Comparison of ENCODE assay signal across 20 cellular contexts in genomic region chr2:188332619-188333018, GRCh38. TPM values are rescaled to one million over a fixed set of nuclear protein-coding genes. Genes with fewer than 3 reads are reported as not detected.
A peak's percentile ranks its signal among the peaks of the same experiment; 100 is the strongest.
DNase-seq lines count a peak whose midpoint lies in the region; ATAC-seq, FAIRE-seq and TF ChIP-seq lines count a peak whose summit lies in the region.
"Had no signal": no experiment of that assay in that cellular context is flagged by ENCODE, and none has a peak within 500 bp of the region (broad histone marks: within the 10 kb centered on the region; RNA-seq: fewer than 3 reads in every experiment).

No MANE protein-coding gene starts in this region.

- H2AK5ac ChIP-seq in H1 (ENCODE audit: low read depth, low read length), result no peak overlapping the region

- no peak overlapping the region for H2BK120ac ChIP-seq in H1 (replicated peaks; ENCODE audit: low read depth, low read length)

- H3K27me3 ChIP-seq in Panc1 (ENCODE audit: control insufficient read depth, insufficient read depth, low read length) (no peaks in the 10 kb centered on the region), H1 (replicated peaks in 1 of 4; ENCODE audit: control insufficient read depth in 3 of 4, extremely low read depth in 1 of 4, insufficient read depth in 3 of 4, low read length in 3 of 4) (no peaks in the 10 kb centered on the region), gastrocnemius medialis (no peaks in the 10 kb centered on the region), spleen (replicated peaks in 1 of 7) (no peaks in the 10 kb centered on the region)

- intact Hi-C loops in Panc1 (cut with micrococcal nuclease; ENCODE audit: unreplicated experiment), result no loop called here
- intact Hi-C loops in gastrocnemius medialis (cut with DNase I; ENCODE audit: low total_unique reads), result no loop called here
- intact Hi-C loops in spleen (cut with DNase I; ENCODE audit: low total_unique reads), result no loop called here

- POLR2A ChIA-PET in Panc1 (lab: Charles Lee), result no interaction called here
- POLR2A ChIA-PET in H1 (lab: Charles Lee; ENCODE audit: partially characterized antibody), result interaction anchor here (0.8 to 2.6 kb wide), 4 partner anchors 10 to 40 kb away, joined by 3 to 12 read pairs (median 5); partner anchors contain the start of gene GULP1

- H4K20me1 ChIP-seq in H1 (replicated peaks in 1 of 2; ENCODE audit: control insufficient read depth in 1 of 2, insufficient read depth in 2 of 2, low read length in 2 of 2), result peaks cover 4 to 7% of the 10 kb centered on the region in 2 experiments

- CTCF ChIA-PET in Panc1 (lab: Charles Lee) (no interaction called here), H1 (lab: Charles Lee; ENCODE audit: partially characterized antibody) (interaction anchor here (0.7 to 2.2 kb wide), 5 partner anchors 9 to 32 kb away, joined by 3 to 8 read pairs (median 3); no protein-coding TSS in a partner anchor)

- H3K36me3 ChIP-seq in Panc1 (ENCODE audit: control insufficient read depth, insufficient read depth, low read length) (no peaks in the 10 kb centered on the region), H1 (ENCODE audit: control insufficient read depth in 2 of 4, insufficient read depth in 4 of 4, low read length in 3 of 4) (peaks cover 0 to 9% (median 2%) of the 10 kb centered on the region in 4 experiments; a peak in 3 of 8 replicates), gastrocnemius medialis (no peaks in the 10 kb centered on the region), spleen (no peaks in the 10 kb centered on the region)

- peak overlapping the region; percentile 26 for H3K14ac ChIP-seq in H1 (ENCODE audit: insufficient read length)

- H3K27ac Mint-ChIP-seq in natural killer cell treated with Interleukin-12 subunit alpha and Interleukin-12 subunit beta and Interleukin-15 and Interleukin-18, amount 100 ng/mL, for 72 hours, result no peak overlapping the region
- H3K27ac Mint-ChIP-seq: CD4-positive, alpha-beta memory T cell had no signal

- H4K5ac ChIP-seq in H1 (ENCODE audit: insufficient read length, low read depth, low read length), result no peak overlapping the region

- H2BK5ac ChIP-seq in H1 (ENCODE audit: low read depth, low read length), result no peak overlapping the region

- H3K79me2 ChIP-seq in H1 (ENCODE audit: control insufficient read depth in 1 of 2, insufficient read depth in 2 of 2, low read length in 2 of 2), result peaks cover 0 to 97% of the 10 kb centered on the region in 2 experiments; a peak in 3 of 4 replicates

- TF ChIP-seq RAD21 in H1 (IDR thresholded peaks at IDR 0.05 in 1 of 2, conservative IDR thresholded peaks at IDR 0.05 in 1 of 2; ENCODE audit: low read depth in 2 of 2, low read length in 2 of 2), result no peak

- no peaks in the 10 kb centered on the region for H3K9me3 Mint-ChIP-seq in natural killer cell treated with Interleukin-12 subunit alpha and Interleukin-12 subunit beta and Interleukin-15 and Interleukin-18, amount 100 ng/mL, for 72 hours

- no peak overlapping the region for H3K18ac ChIP-seq in H1 (ENCODE audit: extremely low read depth, low read length)

- no peaks in the 10 kb centered on the region for H3K4me1 Mint-ChIP-seq in natural killer cell treated with Interleukin-12 subunit alpha and Interleukin-12 subunit beta and Interleukin-15 and Interleukin-18, amount 100 ng/mL, for 72 hours (ENCODE audit: low read depth in 2 of 2)
- H3K4me1 Mint-ChIP-seq: CD4-positive, alpha-beta memory T cell had no signal

- H3K56ac ChIP-seq in H1 (replicated peaks; ENCODE audit: insufficient read length, low read depth, low read length), result no peak overlapping the region

- no peak overlapping the region for H3K9ac ChIP-seq in H1 (replicated peaks in 1 of 4; ENCODE audit: extremely low read depth in 1 of 4, low read depth in 3 of 4, low read length in 3 of 4)

- H3K23ac ChIP-seq in H1 (ENCODE audit: insufficient read length), result no peak overlapping the region

- no peak overlapping the region for H4K8ac ChIP-seq in H1 (ENCODE audit: extremely low read depth, insufficient read depth, low read length)

- peaks cover 16% of the 10 kb centered on the region for H3K4me1 ChIP-seq in Panc1 (ENCODE audit: control insufficient read depth, insufficient read depth, low read length)
- peaks cover 0 to 9% (median 5%) of the 10 kb centered on the region in 4 experiments; a peak in 4 of 7 replicates for H3K4me1 ChIP-seq in H1 (replicated peaks in 1 of 4; ENCODE audit: control insufficient read depth in 3 of 4, insufficient read depth in 4 of 4, low read length in 3 of 4)
- H3K4me1 ChIP-seq in gastrocnemius medialis, result peaks cover 27 to 30% of the 10 kb centered on the region in 2 donors
- H3K4me1 ChIP-seq in spleen, result peaks cover 0 to 4% (median 0%) of the 10 kb centered on the region in 6 donors

- no peak overlapping the region for H2BK12ac ChIP-seq in H1 (ENCODE audit: low read depth, low read length)

- DNase-seq in DMS 273 treated with DMSO at 0.1 percent for 48 hours (lab: John Stamatoyannopoulos, UW) (peak; percentile 63), Panc1 (ENCODE audit: low read depth, low spot score) (no peak), H1 (ENCODE audit: low read depth in 1 of 2, low spot score in 2 of 2) (no peak), gastrocnemius medialis (no peak), spleen (no peak), HCEC 1CT (no peak)
- DNase-seq in natural killer cell treated with Interleukin-12 subunit alpha and Interleukin-12 subunit beta and Interleukin-15 and Interleukin-18, amount 100 ng/mL, for 72 hours (ENCODE audit: low spot score), result no peak
- DNase-seq: CD4-positive, alpha-beta memory T cell; DMS79; NCI-H1417; NCI-H187 treated with DMSO at 0.1 percent for 48 hours; NCI-H2227 treated with DMSO at 0.1 percent for 48 hours; NCI-H510A treated with DMSO at 0.1 percent for 48 hours; NCI-H774; SIG-M5 had no signal

- H3K4me3 Mint-ChIP-seq in natural killer cell treated with Interleukin-12 subunit alpha and Interleukin-12 subunit beta and Interleukin-15 and Interleukin-18, amount 100 ng/mL, for 72 hours, result no peak overlapping the region
- H3K4me3 Mint-ChIP-seq: CD4-positive, alpha-beta memory T cell had no signal

- H2AFZ ChIP-seq in H1 (ENCODE audit: low read length), result no peak overlapping the region

- H2BK15ac ChIP-seq in H1 (ENCODE audit: low read length), result no peak overlapping the region

- no peak overlapping the region for H2BK20ac ChIP-seq in H1 (ENCODE audit: low read length)

- H4K91ac ChIP-seq in H1 (replicated peaks; ENCODE audit: insufficient read length, low read length), result no peak overlapping the region

- TF ChIP-seq CTCF in Panc1 (IDR thresholded peaks at IDR 0.05) (no peak), H1 (IDR thresholded peaks at IDR 0.05; ENCODE audit: control extremely low read depth in 1 of 3, insufficient read depth in 1 of 3, low read depth in 1 of 3, low read length in 3 of 3) (no peak), gastrocnemius medialis (IDR thresholded peaks at IDR 0.05 in 4 of 5, conservative IDR thresholded peaks at IDR 0.05 in 1 of 5) (no peak), spleen (IDR thresholded peaks at IDR 0.05 in 8 of 11, conservative IDR thresholded peaks at IDR 0.05 in 3 of 11) (no peak)

- no peaks in the 10 kb centered on the region for H3K36me3 Mint-ChIP-seq in natural killer cell treated with Interleukin-12 subunit alpha and Interleukin-12 subunit beta and Interleukin-15 and Interleukin-18, amount 100 ng/mL, for 72 hours
- H3K36me3 Mint-ChIP-seq: CD4-positive, alpha-beta memory T cell had no signal

- peaks cover 2% of the 10 kb centered on the region for H3K79me1 ChIP-seq in H1 (ENCODE audit: low read depth, low read length)

- BruUV-seq in Panc1 (replicated peaks; lab: Mats Ljungman, UMichigan), result no TSS peak

- TF ChIP-seq EP300 in H1 (IDR thresholded peaks at IDR 0.05; ENCODE audit: borderline replicate concordance in 1 of 2, low read depth in 2 of 2, low read length in 2 of 2), result no peak

- no peak overlapping the region for H3K27ac ChIP-seq in Panc1 (ENCODE audit: low read length)
- no peak overlapping the region; the same call in 1 of the 2 replicates for H3K27ac ChIP-seq in H1 (ENCODE audit: low read depth, low read length)
- H3K27ac ChIP-seq in gastrocnemius medialis, result peak overlapping the region; percentile 47 to 74 (median 70)
- no peak overlapping the region for H3K27ac ChIP-seq in spleen
- H3K27ac ChIP-seq: A549, RWPE1 had no signal

- H3K23me2 ChIP-seq in H1 (ENCODE audit: low read depth, low read length), result no peaks in the 10 kb centered on the region

- ATAC-seq in Panc1 (peak; percentile 34; the same call in 1 of the 2 replicates), gastrocnemius medialis (no peak), GM21515 (IDR thresholded peaks at IDR 0.05; ENCODE audit: unreplicated experiment) (no peak)
- no peak for ATAC-seq in natural killer cell treated with Interleukin-12 subunit alpha and Interleukin-12 subunit beta and Interleukin-15 and Interleukin-18, amount 100 ng/mL, for 72 hours
- ATAC-seq: HepG2 had no signal

- in situ Hi-C loops in Panc1 (cut with HindIII; ENCODE audit: low pct_unique_long_range_greater_than_20kb, low sequenced_read_pairs) (no loop called here), gastrocnemius medialis (cut with MboI; ENCODE audit: low sequenced_read_pairs in 4 of 4) (no loop called here)

- no peak for FAIRE-seq in H1 (lab: Jason Lieb, UNC)
- FAIRE-seq: A549, HepG2 had no signal

- 87% methylated on average over 2 of the region's 2 CpGs; no CpG with 5 or more reads in 1 of the 2 experiments for WGBS in H1 (ENCODE audit: extremely low coverage in 1 of 2, insufficient coverage in 1 of 2, insufficient read length in 1 of 2, insufficient replicate concordance in 2 of 2, low coverage in 1 of 2, low lambda C conversion rate in 2 of 2, missing lambda C conversion rate in 1 of 2), 2 experiments
- 83 to 100% (median 91%) methylated on average over 2 of the region's 2 CpGs for WGBS in spleen, 5 donors

- H3K4me2 ChIP-seq in H1 (ENCODE audit: insufficient read depth in 1 of 2, low read depth in 2 of 2, low read length in 2 of 2), result no peak overlapping the region
- H3K4me2 ChIP-seq: A549 had no signal

- no peaks in the 10 kb centered on the region for H3K9me3 ChIP-seq in Panc1 (ENCODE audit: control insufficient read depth, insufficient read depth, low read depth, low read length)
- no peaks in the 10 kb centered on the region for H3K9me3 ChIP-seq in H1 (ENCODE audit: insufficient read depth in 2 of 2, low read depth in 1 of 2, low read length in 1 of 2)
- no peaks in the 10 kb centered on the region for H3K9me3 ChIP-seq in gastrocnemius medialis
- H3K9me3 ChIP-seq in spleen, result no peaks in the 10 kb centered on the region
- H3K9me3 ChIP-seq: A549 had no signal

- TF ChIP-seq POLR2A in H1 (IDR thresholded peaks at IDR 0.05; ENCODE audit: control extremely low read depth in 1 of 2, low read depth in 2 of 2, low read length in 2 of 2) (no peak), gastrocnemius medialis (IDR thresholded peaks at IDR 0.05) (no peak), spleen (IDR thresholded peaks at IDR 0.05) (no peak)

- no peak overlapping the region for H3K4ac ChIP-seq in H1 (replicated peaks; ENCODE audit: insufficient read length, low read depth, low read length)

- H3K27me3 Mint-ChIP-seq in natural killer cell treated with Interleukin-12 subunit alpha and Interleukin-12 subunit beta and Interleukin-15 and Interleukin-18, amount 100 ng/mL, for 72 hours, result no peaks in the 10 kb centered on the region
- H3K27me3 Mint-ChIP-seq: CD4-positive, alpha-beta memory T cell had no signal

- no peak overlapping the region for H3K4me3 ChIP-seq in Panc1 (ENCODE audit: low read depth in 2 of 2, low read length in 2 of 2)
- no peak overlapping the region for H3K4me3 ChIP-seq in H1 (ENCODE audit: extremely low read depth in 1 of 4, insufficient read depth in 2 of 4, low read depth in 3 of 4, low read length in 4 of 4)
- no peak overlapping the region for H3K4me3 ChIP-seq in gastrocnemius medialis
- no peak overlapping the region for H3K4me3 ChIP-seq in spleen
- H3K4me3 ChIP-seq: A549 had no signal

RNA-seq across cellular contexts. Expression of gene GULP1, which starts 40.9 kb away (rescaled TPM):
- 51.5 TPM for total RNA-seq in Panc1 (2021; ENCODE audit: unreplicated experiment)
- 29.2 TPM for polyA plus RNA-seq in Panc1 (2012; ENCODE audit: insufficient read length)
- total RNA-seq in H1 (2021; fragmentation: NEBNext Ultra II Directional; extraction: Animal tissue kit (Norgen Biotek cat#: 25700)), result 130 and 139 TPM in 2 replicates
- 56.4 and 69.7 TPM in 2 replicates for polyA plus RNA-seq in H1 (2011; rRNA removed)
- 69.1 TPM for polyA plus RNA-seq in H1 (2011; cell fraction: cytosol; rRNA removed)
- 80.6 TPM for polyA plus RNA-seq in H1 (2011; cell fraction: nucleus; rRNA removed)
- polyA plus RNA-seq in H1 (2012, experiment 1 of 2), result 64.6 to 96.2 TPM (median 88.8 TPM) in 4 replicates
- polyA plus RNA-seq in H1 (2012, experiment 2 of 2), result 8.6 TPM
- polyA plus RNA-seq in H1 (2013, experiment 1 of 2), result 131 TPM
- 136 TPM for polyA plus RNA-seq in H1 (2013, experiment 2 of 2)
- 101 and 170 TPM in 2 replicates for polyA minus RNA-seq in H1 (2011; rRNA and poly(A)+ RNA removed)
- 112 TPM for polyA minus RNA-seq in H1 (2011; cell fraction: cytosol; rRNA and poly(A)+ RNA removed)
- 251 TPM for polyA minus RNA-seq in H1 (2011; cell fraction: nucleus; rRNA and poly(A)+ RNA removed)
- total RNA-seq in gastrocnemius medialis, result 10 to 100 TPM in 2 of 4 donors, 1 to 10 TPM in 2; 7.3 to 16.4 (median 12.1) TPM
- total RNA-seq in natural killer cell treated with Interleukin-12 subunit alpha and Interleukin-12 subunit beta and Interleukin-15 and Interleukin-18, amount 100 ng/mL, for 72 hours, result not detected
- 10 to 100 TPM in 3 of 7 donors, 1 to 10 TPM in 4; 6.2 to 16.6 (median 7.0) TPM for total RNA-seq in spleen
- polyA plus RNA-seq in spleen, result 1 to 10 TPM in 2 of 3 donors, under 1 TPM in 1; 0.83 to 2.1 (median 1.3) TPM
- total RNA-seq: CD4-positive, alpha-beta memory T cell; HepG2; OCI-LY7 had no signal
- polyA plus RNA-seq: CD4-positive, alpha-beta memory T cell had no signal

Comparison
In these comparisons a context has a peak if more than half of its experiments do, and no peak if none do; other contexts are left out.
1. H3K27ac ChIP-seq: peak in gastrocnemius medialis (4 of 4); none in Panc1 (single experiment), H1 (single experiment) and spleen (0 of 8).
2. RNA of gene GULP1, which starts 40.9 kb away (total RNA-seq): 130 to 139 TPM in H1, 51.5 TPM in Panc1 (single experiment), 7.3 to 16.4 TPM in gastrocnemius medialis and 6.2 to 16.6 TPM in spleen; not detected in natural killer cell treated with Interleukin-12 subunit alpha and Interleukin-12 subunit beta and Interleukin-15 and Interleukin-18, amount 100 ng/mL, for 72 hours; every median in the first group is over 4 times any median in the second.